In the genomic region with DNA sequence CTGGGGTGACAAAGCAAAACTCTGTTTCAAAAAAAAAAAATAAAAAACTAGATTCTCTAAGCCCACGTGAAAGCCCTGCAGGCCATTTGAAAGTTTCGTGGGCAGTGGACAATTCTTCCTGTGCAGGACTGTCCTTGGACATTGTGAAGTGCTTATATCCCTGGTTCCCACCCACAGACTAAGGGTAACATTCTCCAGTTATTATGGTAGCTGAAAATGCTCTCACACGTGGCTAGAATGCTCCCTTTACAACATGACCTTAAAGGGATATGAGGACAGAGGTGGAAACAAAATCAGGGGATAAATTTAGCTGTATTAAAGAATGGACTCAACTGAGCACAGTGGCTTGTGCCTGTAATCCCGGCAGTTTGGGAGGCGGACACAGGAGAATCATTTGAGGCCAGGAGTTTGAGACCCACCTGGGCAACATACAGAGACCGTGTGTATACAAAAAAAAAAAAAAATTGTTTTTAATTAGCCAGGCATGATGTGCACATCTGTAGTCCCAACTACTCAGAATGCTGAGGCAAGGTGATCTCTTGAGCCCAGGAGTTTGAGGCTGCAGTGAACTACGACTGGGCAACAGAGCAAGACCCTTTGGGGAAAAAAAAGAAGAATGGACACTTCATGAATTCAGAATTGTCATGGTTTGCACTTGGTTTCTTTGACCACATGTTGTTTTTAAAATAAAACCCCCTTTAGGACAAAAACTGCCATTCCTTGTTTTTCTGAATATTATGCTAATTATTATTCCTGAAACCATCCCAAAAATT, we compare ENCODE assay signal across 22 cellular contexts.
DNase-seq lines count a peak whose midpoint lies in the region; ATAC-seq, FAIRE-seq and TF ChIP-seq lines count a peak whose summit lies in the region.
"Had no signal": no experiment of that assay in that cellular context is flagged by ENCODE, and none has a peak within 500 bp of the region (broad histone marks: within the 10 kb centered on the region; RNA-seq: fewer than 3 reads in every experiment).

No MANE protein-coding gene starts in this region.

- H3K4me2 ChIP-seq in HepG2 (ENCODE audit: low read depth, low read length) (no peak overlapping the region), neural cell (ENCODE audit: low read length) (no peak overlapping the region)
- H3K4me2 ChIP-seq: GM23338 had no signal

- no peak for DNase-seq in HepG2 (ENCODE audit: low spot score)
- no peak for DNase-seq in right lobe of liver
- peak in 1 of 2 donors; percentile 6 for DNase-seq in cardiac muscle cell (ENCODE audit: low read depth in 1 of 2, low spot score in 1 of 2)
- no peak for DNase-seq in C1 segment of cervical spinal cord (lab: John Stamatoyannopoulos, UW)
- no peak for DNase-seq in ecto neural progenitor cell (ENCODE audit: low spot score)
- no peak for DNase-seq in testis
- DNase-seq: 8988T; CD4-positive, CD25-positive, alpha-beta regulatory T cell; COR-L47; DMS 273 treated with DMSO at 0.1 percent for 48 hours; DND-41; HCEC 1CT; KG1; NCI-H1694 treated with DMSO at 0.1 percent for 48 hours; NCI-H510A; NCI-H774; OCI-M1; SIG-M5 had no signal

- no peaks in the 10 kb centered on the region for H3F3A ChIP-seq in neural cell (ENCODE audit: insufficient read depth, low read length, poor library complexity, severe bottlenecking)

- ATAC-seq in HepG2, result peak; percentile 28; the same call in 2 of the 3 replicates
- no peak for ATAC-seq in right lobe of liver
- no peak for ATAC-seq in GM21723 (IDR thresholded peaks at IDR 0.05; ENCODE audit: unreplicated experiment)
- ATAC-seq: GM23338 had no signal

- H3K36me3 ChIP-seq in HepG2 (replicated peaks in 1 of 2; ENCODE audit: control insufficient read depth in 1 of 2, insufficient read depth in 2 of 2, low read length in 2 of 2) (peaks cover 32 to 91% of the 10 kb centered on the region in 2 experiments), right lobe of liver (peaks cover 0 to 12% (median 0%) of the 10 kb centered on the region in 4 donors), cardiac muscle cell (no peaks in the 10 kb centered on the region), neural cell (ENCODE audit: insufficient read depth, low read length) (no peaks in the 10 kb centered on the region), testis (ENCODE audit: low read depth, missing control alignments) (no peaks in the 10 kb centered on the region)

- FAIRE-seq in HepG2 (lab: Jason Lieb, UNC), result no peak
- FAIRE-seq: G401.6 had no signal

- TF ChIP-seq EP300 in HepG2 (IDR thresholded peaks at IDR 0.05; ENCODE audit: low read depth in 2 of 2, low read length in 2 of 2) (no peak), HepG2 (CRISPR knock-in tag; IDR thresholded peaks at IDR 0.05; ENCODE audit: borderline replicate concordance) (no peak), neural cell (conservative IDR thresholded peaks at IDR 0.05; ENCODE audit: poor library complexity, severe bottlenecking) (no peak)

- H2AFZ ChIP-seq in HepG2 (ENCODE audit: low read length), result no peak overlapping the region
- no peak overlapping the region for H2AFZ ChIP-seq in neural cell (ENCODE audit: low read depth, low read length)
- H2AFZ ChIP-seq: GM23338 had no signal

- CTCF ChIA-PET in HepG2 (lab: Yijun Ruan, JAX; ENCODE audit: low intra/inter-chr PET ratio, low total read pairs), result no interaction called here

- no peak for TF ChIP-seq CTCF in HepG2 (CRISPR knock-in tag; IDR thresholded peaks at IDR 0.05)
- no peak for TF ChIP-seq CTCF in right lobe of liver (IDR thresholded peaks at IDR 0.05)
- TF ChIP-seq CTCF in cardiac muscle cell (IDR thresholded peaks at IDR 0.05; ENCODE audit: low read depth, low read length), result no peak
- TF ChIP-seq CTCF in neural cell (IDR thresholded peaks at IDR 0.05; ENCODE audit: poor library complexity, severe bottlenecking), result no peak
- no peak for TF ChIP-seq CTCF in testis (IDR thresholded peaks at IDR 0.05)

- H3K9me2 ChIP-seq in neural cell (ENCODE audit: insufficient read depth, low read length), result no peaks in the 10 kb centered on the region

- TF ChIP-seq RAD21 in HepG2 (CRISPR knock-in tag; IDR thresholded peaks at IDR 0.05), result no peak
- no peak for TF ChIP-seq RAD21 in neural cell (conservative IDR thresholded peaks at IDR 0.05)

- intact Hi-C loops in HepG2 (cut with micrococcal nuclease; ENCODE audit: unreplicated experiment) (no loop called here), right lobe of liver (cut with DNase I) (no loop called here), testis (cut with DNase I; ENCODE audit: low total_unique reads) (no loop called here)

- no peak overlapping the region for H3K4me3 ChIP-seq in HepG2 (replicated peaks in 1 of 3; ENCODE audit: insufficient read depth in 1 of 3, low read depth in 2 of 3, low read length in 3 of 3)
- no peak overlapping the region for H3K4me3 ChIP-seq in right lobe of liver
- H3K4me3 ChIP-seq in cardiac muscle cell, result no peak overlapping the region
- no peak overlapping the region for H3K4me3 ChIP-seq in neural cell (ENCODE audit: low read length)
- no peak overlapping the region for H3K4me3 ChIP-seq in testis
- H3K4me3 ChIP-seq: GM23338 had no signal

- H4K20me1 ChIP-seq in HepG2 (ENCODE audit: insufficient read depth, low read length) (peaks cover 24% of the 10 kb centered on the region), neural cell (ENCODE audit: insufficient read depth) (no peaks in the 10 kb centered on the region)

- H3K4me1 ChIP-seq in HepG2 (ENCODE audit: insufficient read depth, low read length) (peaks cover 50% of the 10 kb centered on the region), right lobe of liver (peaks cover 0 to 24% (median 5%) of the 10 kb centered on the region in 4 donors), cardiac muscle cell (ENCODE audit: low read depth) (peaks cover 27% of the 10 kb centered on the region), testis (no peaks in the 10 kb centered on the region)

- POLR2A ChIA-PET in HepG2 (lab: Yijun Ruan, JAX), result interaction anchor here (2.1 to 5.2 kb wide), 2 partner anchors 10 kb away, joined by 13 to 22 read pairs; no protein-coding TSS in a partner anchor

- TF ChIP-seq POLR2A in HepG2 (IDR thresholded peaks at IDR 0.05; ENCODE audit: insufficient read depth in 1 of 2, low read depth in 2 of 2, low read length in 2 of 2), result no peak
- TF ChIP-seq POLR2A in right lobe of liver (IDR thresholded peaks at IDR 0.05), result no peak
- no peak for TF ChIP-seq POLR2A in testis (IDR thresholded peaks at IDR 0.05)

- H3K9ac ChIP-seq in HepG2 (ENCODE audit: insufficient read depth, low read depth, low read length) (no peak overlapping the region), neural cell (ENCODE audit: low read length) (no peak overlapping the region)

- no peak overlapping the region for H3K27ac ChIP-seq in HepG2 (ENCODE audit: extremely low read length, insufficient read depth, low read length)
- no peak overlapping the region for H3K27ac ChIP-seq in right lobe of liver
- peak overlapping the region; percentile 94 for H3K27ac ChIP-seq in cardiac muscle cell
- peak overlapping the region; percentile 22 for H3K27ac ChIP-seq in neural cell (ENCODE audit: low read length)
- H3K27ac ChIP-seq in testis, result no peak overlapping the region

- H3K27me3 ChIP-seq in HepG2 (ENCODE audit: control insufficient read depth in 1 of 2, insufficient read depth in 2 of 2, low read length in 2 of 2), result no peaks in the 10 kb centered on the region
- H3K27me3 ChIP-seq in right lobe of liver, result no peaks in the 10 kb centered on the region
- no peaks in the 10 kb centered on the region for H3K27me3 ChIP-seq in cardiac muscle cell
- no peaks in the 10 kb centered on the region for H3K27me3 ChIP-seq in neural cell (ENCODE audit: insufficient read depth, low read depth, low read length)
- H3K27me3 ChIP-seq in testis, result no peaks in the 10 kb centered on the region

- H3K79me2 ChIP-seq in HepG2 (ENCODE audit: insufficient read depth, low read length) (peaks cover 93% of the 10 kb centered on the region), neural cell (replicated peaks; ENCODE audit: insufficient read depth, low read length) (no peaks in the 10 kb centered on the region)

- no peaks in the 10 kb centered on the region for H3K9me3 ChIP-seq in HepG2 (ENCODE audit: low read length)
- H3K9me3 ChIP-seq in right lobe of liver, result no peaks in the 10 kb centered on the region
- no peaks in the 10 kb centered on the region for H3K9me3 ChIP-seq in cardiac muscle cell (ENCODE audit: low read depth)
- no peaks in the 10 kb centered on the region for H3K9me3 ChIP-seq in neural cell (ENCODE audit: low read length)
- no peaks in the 10 kb centered on the region for H3K9me3 ChIP-seq in testis

- 74% methylated on average over 7 of the region's 7 CpGs for WGBS in HepG2 (ENCODE audit: low lambda C conversion rate)
- WGBS in right lobe of liver (ENCODE audit: insufficient coverage, low coverage, low lambda C conversion rate, missing lambda C conversion rate), result 89% methylated on average over 5 of the region's 7 CpGs
- 60 to 73% methylated on average over 7 of the region's 7 CpGs for WGBS in testis, 2 donors

- no TSS peak for BruUV-seq in HepG2 (replicated peaks; lab: Mats Ljungman, UMichigan)

- in situ Hi-C loops in HepG2 (cut with HindIII; ENCODE audit: extremely low pct_ligation_motif_present, low pct_unique_long_range_greater_than_20kb), result no loop called here

TF ChIP-seq in neural cell, 6 proteins besides CTCF, POLR2A, EP300 and RAD21 (continues in another document):
- no peak for TF ChIP-seq EZH2 (IDR thresholded peaks at IDR 0.05; ENCODE audit: borderline replicate concordance, insufficient read depth, low read length, poor library complexity, severe bottlenecking)
- TF ChIP-seq, protein P1, sequence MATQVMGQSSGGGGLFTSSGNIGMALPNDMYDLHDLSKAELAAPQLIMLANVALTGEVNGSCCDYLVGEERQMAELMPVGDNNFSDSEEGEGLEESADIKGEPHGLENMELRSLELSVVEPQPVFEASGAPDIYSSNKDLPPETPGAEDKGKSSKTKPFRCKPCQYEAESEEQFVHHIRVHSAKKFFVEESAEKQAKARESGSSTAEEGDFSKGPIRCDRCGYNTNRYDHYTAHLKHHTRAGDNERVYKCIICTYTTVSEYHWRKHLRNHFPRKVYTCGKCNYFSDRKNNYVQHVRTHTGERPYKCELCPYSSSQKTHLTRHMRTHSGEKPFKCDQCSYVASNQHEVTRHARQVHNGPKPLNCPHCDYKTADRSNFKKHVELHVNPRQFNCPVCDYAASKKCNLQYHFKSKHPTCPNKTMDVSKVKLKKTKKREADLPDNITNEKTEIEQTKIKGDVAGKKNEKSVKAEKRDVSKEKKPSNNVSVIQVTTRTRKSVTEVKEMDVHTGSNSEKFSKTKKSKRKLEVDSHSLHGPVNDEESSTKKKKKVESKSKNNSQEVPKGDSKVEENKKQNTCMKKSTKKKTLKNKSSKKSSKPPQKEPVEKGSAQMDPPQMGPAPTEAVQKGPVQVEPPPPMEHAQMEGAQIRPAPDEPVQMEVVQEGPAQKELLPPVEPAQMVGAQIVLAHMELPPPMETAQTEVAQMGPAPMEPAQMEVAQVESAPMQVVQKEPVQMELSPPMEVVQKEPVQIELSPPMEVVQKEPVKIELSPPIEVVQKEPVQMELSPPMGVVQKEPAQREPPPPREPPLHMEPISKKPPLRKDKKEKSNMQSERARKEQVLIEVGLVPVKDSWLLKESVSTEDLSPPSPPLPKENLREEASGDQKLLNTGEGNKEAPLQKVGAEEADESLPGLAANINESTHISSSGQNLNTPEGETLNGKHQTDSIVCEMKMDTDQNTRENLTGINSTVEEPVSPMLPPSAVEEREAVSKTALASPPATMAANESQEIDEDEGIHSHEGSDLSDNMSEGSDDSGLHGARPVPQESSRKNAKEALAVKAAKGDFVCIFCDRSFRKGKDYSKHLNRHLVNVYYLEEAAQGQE (IDR thresholded peaks at IDR 0.05; ENCODE audit: borderline replicate concordance), result no peak

Comparison
In these comparisons a context has a peak if more than half of its experiments do, and no peak if none do; other contexts are left out.
1. H3K27ac ChIP-seq: peak in cardiac muscle cell (single experiment) and neural cell (single experiment); none in HepG2 (single experiment), right lobe of liver (0 of 3) and testis (0 of 2).